ENCODE assay signal across 8 cellular contexts in the genomic region with DNA sequence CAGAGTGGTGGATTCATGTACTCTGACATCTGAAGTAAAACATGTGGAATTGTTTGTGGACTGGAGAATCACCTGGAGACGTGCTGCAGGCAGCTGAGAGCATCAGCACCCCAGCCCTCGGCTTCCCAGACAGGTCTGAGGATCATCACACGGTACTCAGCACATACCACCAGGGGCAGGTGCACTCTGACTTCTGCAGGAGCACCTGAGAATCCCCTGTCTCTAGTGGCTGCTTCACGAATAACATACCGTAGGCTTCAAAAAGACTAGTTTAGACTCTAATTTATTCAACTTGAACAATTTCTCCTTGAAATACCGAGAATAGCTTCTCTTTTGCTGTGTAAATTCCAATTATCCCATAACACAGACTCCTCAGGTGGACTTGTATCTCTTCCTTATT.
DNase-seq lines count a peak whose midpoint lies in the region; ATAC-seq, FAIRE-seq and TF ChIP-seq lines count a peak whose summit lies in the region.
"Not testable (repeated sequence)": the region's sequence is repeated elsewhere in the genome, so short reads cannot be mapped to it uniquely, and the experiment has no call there.

No MANE protein-coding gene starts in this region.

- CTCF ChIA-PET in GM12878 (lab: Yijun Ruan, JAX): not testable (repeated sequence)

- H3K4me1 Mint-ChIP-seq in naive B cell: not testable (repeated sequence)

- ATAC-seq in GM18511 (IDR thresholded peaks at IDR 0.05; ENCODE audit: unreplicated experiment) (peak; percentile 65), GM18868 (IDR thresholded peaks at IDR 0.05; ENCODE audit: unreplicated experiment) (peak; percentile 81), GM21360 (IDR thresholded peaks at IDR 0.05; ENCODE audit: unreplicated experiment) (peak; percentile 63), HG02798 (IDR thresholded peaks at IDR 0.05; ENCODE audit: poor library complexity, unreplicated experiment) (peak; percentile 50), HG02938 (IDR thresholded peaks at IDR 0.05; ENCODE audit: unreplicated experiment) (peak; percentile 70), HG03520 (IDR thresholded peaks at IDR 0.05; ENCODE audit: unreplicated experiment) (peak; percentile 53), GM12878 (peak; percentile 61), naive B cell (ENCODE audit: low read depth in 2 of 2) (peak; percentile 52 to 54)

- H3K4me3 ChIP-seq in GM12878: not testable (repeated sequence)

- intact Hi-C loops in GM12878 (cut with micrococcal nuclease; ENCODE audit: unreplicated experiment): not testable (repeated sequence)

- H3K27ac ChIP-seq in GM12878 (ENCODE audit: control insufficient read depth, insufficient read depth): not testable (repeated sequence)

- H3K36me3 ChIP-seq in GM12878 (ENCODE audit: control insufficient read depth in 2 of 2, insufficient read depth in 2 of 2, low read length in 1 of 2): not testable (repeated sequence)

- not testable (repeated sequence) for H3K79me2 ChIP-seq in GM12878 (ENCODE audit: control insufficient read depth, insufficient read depth, low read length)

- not testable (repeated sequence) for H3K36me3 Mint-ChIP-seq in naive B cell

- POLR2A ChIA-PET in GM12878 (lab: Charles Lee): not testable (repeated sequence)

- not testable (repeated sequence) for H3K4me1 ChIP-seq in GM12878 (ENCODE audit: control insufficient read depth, insufficient read depth, low read length)

- not testable (repeated sequence) for H3K27me3 Mint-ChIP-seq in naive B cell

- H4K20me1 ChIP-seq in GM12878 (ENCODE audit: control insufficient read depth, insufficient read depth): not testable (repeated sequence)

- TF ChIP-seq CTCF in GM12878 (IDR thresholded peaks at IDR 0.05 in 2 of 3, conservative IDR thresholded peaks at IDR 0.05 in 1 of 3; ENCODE audit: control insufficient read depth in 2 of 3, extremely low read depth in 1 of 3, insufficient read depth in 1 of 3, low read depth in 3 of 3, low read length in 3 of 3): not testable (repeated sequence)

- not testable (repeated sequence) for TF ChIP-seq POLR2A in GM12878 (IDR thresholded peaks at IDR 0.05; ENCODE audit: low read depth, low read length)

- in situ Hi-C loops in GM12878 (cut with MboI): not testable (repeated sequence)

- not testable (repeated sequence) for DNase-seq in GM12878 (ENCODE audit: low read depth, low spot score); naive B cell

- H3K9ac ChIP-seq in GM12878 (ENCODE audit: control insufficient read depth, insufficient read depth, low read length): not testable (repeated sequence)

- H3K9me3 ChIP-seq in GM12878 (replicated peaks; ENCODE audit: control insufficient read depth, insufficient read depth, low read length): not testable (repeated sequence)

- not testable (repeated sequence) for H3K27me3 ChIP-seq in GM12878 (replicated peaks in 1 of 2; ENCODE audit: control insufficient read depth in 2 of 2, insufficient read depth in 2 of 2, low read length in 1 of 2)

- SMC1A ChIA-PET in GM12878 (lab: Charles Lee; ENCODE audit: uncharacterized antibody, unreplicated experiment): not testable (repeated sequence)

- not testable (repeated sequence) for H3K4me3 Mint-ChIP-seq in naive B cell

- BruUV-seq in GM12878 (replicated peaks; lab: Mats Ljungman, UMichigan): not testable (repeated sequence)

- not testable (repeated sequence) for TF ChIP-seq EP300 in GM12878 (IDR thresholded peaks at IDR 0.05; ENCODE audit: borderline replicate concordance in 1 of 2, control insufficient read depth in 1 of 2, low read depth in 2 of 2, low read length in 2 of 2)

- RAD21 ChIA-PET in GM12878 (lab: Charles Lee; ENCODE audit: unreplicated experiment): not testable (repeated sequence)

- not testable (repeated sequence) for H3K27ac Mint-ChIP-seq in naive B cell

- H3K4me2 ChIP-seq in GM12878 (ENCODE audit: control insufficient read depth, insufficient read depth): not testable (repeated sequence)

- WGBS in GM12878 (ENCODE audit: insufficient coverage, insufficient replicate concordance, low lambda C conversion rate, missing lambda C conversion rate): no CpG with 5 or more reads among the region's 6 CpGs

- not testable (repeated sequence) for H3K9me3 Mint-ChIP-seq in naive B cell

- not testable (repeated sequence) for TF ChIP-seq RAD21 in GM12878 (IDR thresholded peaks at IDR 0.05; ENCODE audit: insufficient read depth, low read depth, low read length)

- FAIRE-seq in GM12878 (lab: Jason Lieb, UNC): not testable (repeated sequence)

- H2AFZ ChIP-seq in GM12878 (ENCODE audit: control insufficient read depth, low read depth, low read length): not testable (repeated sequence)
